ENCODE assay signal across 13 cellular contexts in the genomic region with DNA sequence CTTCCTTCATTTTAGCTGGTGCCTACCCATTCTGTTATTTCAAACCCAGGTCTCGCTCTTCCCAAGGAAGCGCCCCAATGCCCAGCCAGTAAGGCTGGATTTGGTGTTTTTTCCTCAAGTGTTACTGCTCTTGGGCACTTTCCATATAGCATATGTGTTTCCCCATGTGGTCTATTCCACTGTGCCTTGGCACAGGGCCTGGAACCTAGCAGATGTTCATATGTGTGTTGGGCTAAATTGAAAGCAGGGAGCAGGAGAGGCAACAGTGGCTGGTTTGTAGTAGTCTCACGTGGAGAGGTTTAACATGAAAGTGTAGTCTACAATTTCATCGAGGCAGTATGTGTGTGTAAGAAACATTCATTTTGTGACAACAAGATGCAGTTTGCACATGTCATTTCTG. TPM values are rescaled to one million over a fixed set of nuclear protein-coding genes. Genes with fewer than 3 reads are reported as not detected.
A peak's percentile ranks its signal among the peaks of the same experiment; 100 is the strongest.
DNase-seq lines count a peak whose midpoint lies in the region; ATAC-seq and TF ChIP-seq lines count a peak whose summit lies in the region.
"Had no signal": no experiment of that assay in that cellular context is flagged by ENCODE, and none has a peak within 500 bp of the region (broad histone marks: within the 10 kb centered on the region; RNA-seq: fewer than 3 reads in every experiment).

No MANE protein-coding gene starts in this region.

- no peak for TF ChIP-seq CTCF in fibroblast of pulmonary artery (IDR thresholded peaks at IDR 0.05; ENCODE audit: low read length, missing control alignments)
- no peak for TF ChIP-seq CTCF in stomach (IDR thresholded peaks at IDR 0.05)

- no peak for TF ChIP-seq EP300 in stomach (IDR thresholded peaks at IDR 0.05)

- TF ChIP-seq POLR2A in stomach (IDR thresholded peaks at IDR 0.05), result no peak

- no peak overlapping the region for H3K4me3 ChIP-seq in fibroblast of pulmonary artery (replicated peaks; ENCODE audit: low read depth, low read length)
- H3K4me3 ChIP-seq in stomach, result no peak overlapping the region
- H3K4me3 ChIP-seq: SJCRH30 had no signal

- H3K27ac ChIP-seq in stomach, result peak overlapping the region in 3 of 5 donors; percentile 52 to 71 (median 56)
- H3K27ac ChIP-seq: SJCRH30 had no signal

- intact Hi-C loops in stomach (cut with DNase I; ENCODE audit: low total_unique reads), result no loop called here

- H3K36me3 ChIP-seq in stomach, result peaks cover 0 to 11% (median 7%) of the 10 kb centered on the region in 4 donors

- peaks cover 24 to 55% (median 40%) of the 10 kb centered on the region in 4 donors for H3K4me1 ChIP-seq in stomach

- WGBS in stomach, 5 donors, result 80 to 94% (median 90%) methylated on average over 4 of the region's 4 CpGs

- no peak for ATAC-seq in HG03460 (IDR thresholded peaks at IDR 0.05; ENCODE audit: unreplicated experiment)
- no peak for ATAC-seq in GM21515 (IDR thresholded peaks at IDR 0.05; ENCODE audit: unreplicated experiment)
- ATAC-seq in GM21381 (IDR thresholded peaks at IDR 0.05; ENCODE audit: unreplicated experiment), result no peak
- ATAC-seq: activated CD4-positive, CD25-positive, alpha-beta regulatory T cell treated with anti-CD3 and anti-CD28 coated beads, Interleukin-2, amount 50 U/mL, for 24 hours had no signal

- peak; percentile 23 for DNase-seq in NCI-H2107 treated with DMSO at 0.1 percent for 48 hours (lab: John Stamatoyannopoulos, UW; ENCODE audit: unreplicated experiment)
- DNase-seq in NCI-H2107 (lab: John Stamatoyannopoulos, UW), result no peak
- DNase-seq in RPMI7951 (ENCODE audit: low read depth), result peak; percentile 82
- DNase-seq in fibroblast of pulmonary artery (ENCODE audit: low read depth), result peak; percentile 44
- DNase-seq in stomach, result peak; percentile 37
- DNase-seq: activated effector memory CD4-positive, alpha-beta T cell treated with anti-CD3 and anti-CD28 coated beads, Interleukin-2, amount 50 U/mL, for 16 hours; GDM1; stimulated activated CD4-positive, alpha-beta T cell treated with anti-CD3 and anti-CD28 coated beads, Interleukin-12 subunit alpha, Interleukin-12 subunit beta, amount 100 ng/mL, for 4 hours had no signal

- no peaks in the 10 kb centered on the region for H3K27me3 ChIP-seq in stomach
- H3K27me3 ChIP-seq: SJCRH30 had no signal

- H3K9me3 ChIP-seq in stomach, result no peaks in the 10 kb centered on the region
- H3K9me3 ChIP-seq: SJCRH30 had no signal

RNA-seq across cellular contexts. Expression of a gene that starts 48.2 kb away (rescaled TPM):
- 67.9 and 70.5 TPM in 2 replicates for total RNA-seq in RPMI7951 (2014; rRNA removed; shearing (Covaris generic))
- total RNA-seq in stomach, result 10 to 100 TPM; 18.7 to 73.0 (median 34.3) TPM
- 10 to 100 TPM; 34.5 to 60.1 (median 60.1) TPM for polyA plus RNA-seq in stomach
